ENCODE assay signal across 10 cellular contexts in the genomic region with DNA sequence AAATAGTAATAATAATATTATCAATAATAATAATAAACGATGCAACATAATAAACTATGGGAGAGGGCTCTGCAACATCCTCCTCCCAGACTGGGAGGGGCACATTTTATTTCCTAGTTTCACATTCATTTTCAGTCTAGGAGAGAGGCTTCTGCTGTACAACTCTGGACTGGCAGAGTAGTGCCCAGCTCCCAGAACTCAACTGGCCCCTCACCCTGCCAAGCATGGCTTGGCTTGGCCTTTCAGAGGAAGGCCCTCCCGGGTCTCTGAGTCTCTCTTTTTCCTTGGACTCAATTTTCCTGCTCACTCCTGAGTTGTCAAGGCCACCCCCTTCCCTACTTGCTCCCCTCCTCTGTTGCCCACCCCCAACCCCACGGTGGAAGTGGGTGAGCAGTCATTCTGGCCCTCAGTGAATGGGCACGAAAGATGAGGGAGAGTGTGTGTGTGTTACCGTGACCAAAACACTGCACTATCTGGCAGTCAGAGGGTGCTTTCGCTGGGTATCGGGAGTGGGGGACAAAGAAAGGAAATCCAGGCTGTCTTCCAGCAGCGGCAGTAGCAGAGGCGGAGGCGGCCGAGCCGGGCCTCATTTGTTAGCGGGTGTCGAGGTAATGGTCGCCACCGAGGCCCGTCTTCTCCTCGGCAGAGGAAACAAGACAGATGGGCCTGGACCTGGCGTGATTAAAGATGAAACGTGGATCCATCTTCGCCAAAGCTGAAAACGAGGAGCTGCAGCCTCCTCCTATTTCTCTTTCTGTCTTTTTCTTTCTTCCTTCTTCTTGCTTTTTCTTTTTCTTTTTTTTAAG. TPM values are rescaled to one million over a fixed set of nuclear protein-coding genes. Genes with fewer than 3 reads are reported as not detected.
DNase-seq lines count a peak whose midpoint lies in the region; ATAC-seq and TF ChIP-seq lines count a peak whose summit lies in the region.
"Had no signal": no experiment of that assay in that cellular context is flagged by ENCODE, and none has a peak within 500 bp of the region (broad histone marks: within the 10 kb centered on the region; RNA-seq: fewer than 3 reads in every experiment).

No MANE protein-coding gene starts in this region.

- peak overlapping the region; percentile 57 for H3K4me3 ChIP-seq in A673 (ENCODE audit: low read depth, low read length, poor library complexity, severe bottlenecking)
- H3K4me3 ChIP-seq in HEK293 (ENCODE audit: low read depth, low read length) = no peak overlapping the region
- H3K4me3 ChIP-seq in brain microvascular endothelial cell (ENCODE audit: low read depth, low read length) = peak overlapping the region; percentile 35
- H3K4me3 ChIP-seq in muscle layer of colon (ENCODE audit: low read depth in 1 of 2, low read length in 2 of 2) = peak overlapping the region; percentile 30 to 73

- ATAC-seq in activated T-helper 17 cell treated with anti-CD3 and anti-CD28 coated beads, Interleukin-2, amount 50 U/mL, for 72 hours (replicated peaks) = no peak
- ATAC-seq in HG03025 (IDR thresholded peaks at IDR 0.05; ENCODE audit: low FRiP score, unreplicated experiment) = no peak

- H3K4me1 Mint-ChIP-seq in activated T-helper 17 cell treated with anti-CD3 and anti-CD28 coated beads, Interleukin-2, amount 50 U/mL, for 72 hours = peaks cover 9% of the 10 kb centered on the region

- peak overlapping the region; percentile 79 for H3K9ac ChIP-seq in muscle layer of colon (ENCODE audit: low read length)

- no peaks in the 10 kb centered on the region for H3K9me3 Mint-ChIP-seq in activated T-helper 17 cell treated with anti-CD3 and anti-CD28 coated beads, Interleukin-2, amount 50 U/mL, for 72 hours

- H3K27ac ChIP-seq in A673 (ENCODE audit: low read depth, low read length, poor library complexity, severe bottlenecking) = peak overlapping the region; percentile 49
- peak overlapping the region; percentile 93 for H3K27ac ChIP-seq in HEK293 (ENCODE audit: extremely low read depth, low read depth, low read length)
- no peak overlapping the region for H3K27ac ChIP-seq in brain microvascular endothelial cell
- H3K27ac ChIP-seq in muscle layer of colon (ENCODE audit: low read depth, low read length) = peak overlapping the region; percentile 91

- H3K27me3 ChIP-seq in A673 (replicated peaks; ENCODE audit: insufficient read depth, low read depth, low read length, poor library complexity) (no peaks in the 10 kb centered on the region), brain microvascular endothelial cell (replicated peaks) (peaks cover 92% of the 10 kb centered on the region), muscle layer of colon (ENCODE audit: control insufficient read depth in 1 of 2, insufficient read depth in 2 of 2, low read length in 2 of 2) (no peaks in the 10 kb centered on the region)

- TF ChIP-seq CTCF in A673 (conservative IDR thresholded peaks at IDR 0.05; ENCODE audit: low read depth, low read length) = no peak
- no peak for TF ChIP-seq CTCF in HEK293 (tag by site-specific recombination; IDR thresholded peaks at IDR 0.05)
- no peak for TF ChIP-seq CTCF in brain microvascular endothelial cell (IDR thresholded peaks at IDR 0.05; ENCODE audit: low read depth, low read length, missing control alignments)

- H3K36me3 ChIP-seq in A673 (ENCODE audit: insufficient read depth, low read length, poor library complexity, severe bottlenecking) (no peaks in the 10 kb centered on the region), HEK293 (ENCODE audit: control insufficient read depth in 2 of 2, insufficient read depth in 1 of 2, low read length in 2 of 2) (peaks cover 0 to 26% of the 10 kb centered on the region in 2 experiments; a peak in 2 of 3 replicates), brain microvascular endothelial cell (replicated peaks) (no peaks in the 10 kb centered on the region), muscle layer of colon (ENCODE audit: insufficient read depth, low read length) (peaks cover 8% of the 10 kb centered on the region)

- CTCF ChIA-PET in A673 (lab: Charles Lee) = no interaction called here
- CTCF ChIA-PET in HEK293 (lab: Yijun Ruan, JAX) = interaction anchor here (0.6 kb wide), 2 partner anchors 177 to 1629 kb away, joined by 3 to 4 read pairs; no protein-coding TSS in a partner anchor

- peaks cover 19% of the 10 kb centered on the region for H3K27me3 Mint-ChIP-seq in activated T-helper 17 cell treated with anti-CD3 and anti-CD28 coated beads, Interleukin-2, amount 50 U/mL, for 72 hours

- in situ Hi-C loops in brain microvascular endothelial cell (cut with HindIII; ENCODE audit: low pct_ligation_motif_present, low sequenced_read_pairs) = no loop called here

- H3K9me3 ChIP-seq in A673 (ENCODE audit: low read depth, low read length, poor library complexity, severe bottlenecking) (no peaks in the 10 kb centered on the region), HEK293 (ENCODE audit: control insufficient read depth, insufficient read depth, low read depth, low read length) (no peaks in the 10 kb centered on the region), muscle layer of colon (ENCODE audit: low read length) (no peaks in the 10 kb centered on the region)

- H3K27ac Mint-ChIP-seq in activated T-helper 17 cell treated with anti-CD3 and anti-CD28 coated beads, Interleukin-2, amount 50 U/mL, for 72 hours = no peak overlapping the region

- H3K4me3 Mint-ChIP-seq in activated T-helper 17 cell treated with anti-CD3 and anti-CD28 coated beads, Interleukin-2, amount 50 U/mL, for 72 hours = no peak overlapping the region

- DNase-seq in A673 (ENCODE audit: low spot score) = no peak
- no peak for DNase-seq in brain microvascular endothelial cell
- DNase-seq in NCI-H1417 treated with DMSO at 0.1 percent for 48 hours (lab: John Stamatoyannopoulos, UW) = no peak
- DNase-seq in NCI-H128 (lab: John Stamatoyannopoulos, UW; ENCODE audit: unreplicated experiment) = no peak
- DNase-seq: activated CD4-positive, CD25-positive, alpha-beta regulatory T cell treated with anti-CD3 and anti-CD28 coated beads, Interleukin-2, amount 50 U/mL, for 72 hours; stimulated activated naive CD4-positive, alpha-beta T cell treated with Interleukin-2 at 50 U/mL for 16 hours had no signal

- TSS peak; percentile 54 for BruUV-seq in A673 (replicated peaks; lab: Mats Ljungman, UMichigan)

- H3K36me3 Mint-ChIP-seq in activated T-helper 17 cell treated with anti-CD3 and anti-CD28 coated beads, Interleukin-2, amount 50 U/mL, for 72 hours (ENCODE audit: low read depth) = no peaks in the 10 kb centered on the region

- POLR2A ChIA-PET in A673 (lab: Charles Lee; ENCODE audit: low non-redundant PET) (no interaction called here), HEK293 (lab: Yijun Ruan, JAX) (interaction anchor here (1.1 to 4.1 kb wide), 4 partner anchors 12 to 32 kb away, joined by 3 to 26 read pairs (median 10); no protein-coding TSS in a partner anchor)

- H3K4me1 ChIP-seq in A673 (ENCODE audit: insufficient read depth, low read length, poor library complexity, severe bottlenecking) (peaks cover 40% of the 10 kb centered on the region), HEK293 (ENCODE audit: control insufficient read depth, insufficient read depth, low read length) (peaks cover 82% of the 10 kb centered on the region), muscle layer of colon (ENCODE audit: insufficient read depth, low read length) (peaks cover 63% of the 10 kb centered on the region)

- intact Hi-C loops in A673 (cut with micrococcal nuclease; ENCODE audit: unreplicated experiment) = loop anchor here (2.0 kb wide), 1 partner anchor 33 kb away; no protein-coding TSS in a partner anchor

TF ChIP-seq in HEK293, 187 proteins besides CTCF, POLR2A, EP300 and RAD21 (continues in another document):
- TF ChIP-seq ZNF211 (tag by site-specific recombination; IDR thresholded peaks at IDR 0.05; ENCODE audit: low read depth) (no peak), SETDB1 (IDR thresholded peaks at IDR 0.05; ENCODE audit: insufficient read length, low read length) (no peak), ZFHX2 (tag by site-specific recombination; conservative IDR thresholded peaks at IDR 0.05) (0 out of 2 replicates have a peak, but pooled peaks have one; percentile 29), OSR2 (tag by site-specific recombination; IDR thresholded peaks at IDR 0.05) (peak; percentile 55; the same call in 1 of the 2 replicates), PRDM1 (tag by site-specific recombination; IDR thresholded peaks at IDR 0.05) (peak; percentile 70; the same call in 1 of the 2 replicates), HOXC10 (CRISPR knock-in tag; IDR thresholded peaks at IDR 0.05) (no peak), GLI2 (tag by site-specific recombination; IDR thresholded peaks at IDR 0.05; ENCODE audit: borderline replicate concordance, low read depth) (no peak), KLF7 (tag by site-specific recombination; IDR thresholded peaks at IDR 0.05; ENCODE audit: borderline replicate concordance) (no peak)
- TF ChIP-seq, protein P1, sequence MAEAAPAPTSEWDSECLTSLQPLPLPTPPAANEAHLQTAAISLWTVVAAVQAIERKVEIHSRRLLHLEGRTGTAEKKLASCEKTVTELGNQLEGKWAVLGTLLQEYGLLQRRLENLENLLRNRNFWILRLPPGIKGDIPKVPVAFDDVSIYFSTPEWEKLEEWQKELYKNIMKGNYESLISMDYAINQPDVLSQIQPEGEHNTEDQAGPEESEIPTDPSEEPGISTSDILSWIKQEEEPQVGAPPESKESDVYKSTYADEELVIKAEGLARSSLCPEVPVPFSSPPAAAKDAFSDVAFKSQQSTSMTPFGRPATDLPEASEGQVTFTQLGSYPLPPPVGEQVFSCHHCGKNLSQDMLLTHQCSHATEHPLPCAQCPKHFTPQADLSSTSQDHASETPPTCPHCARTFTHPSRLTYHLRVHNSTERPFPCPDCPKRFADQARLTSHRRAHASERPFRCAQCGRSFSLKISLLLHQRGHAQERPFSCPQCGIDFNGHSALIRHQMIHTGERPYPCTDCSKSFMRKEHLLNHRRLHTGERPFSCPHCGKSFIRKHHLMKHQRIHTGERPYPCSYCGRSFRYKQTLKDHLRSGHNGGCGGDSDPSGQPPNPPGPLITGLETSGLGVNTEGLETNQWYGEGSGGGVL (tag by site-specific recombination; IDR thresholded peaks at IDR 0.05) = no peak

RNA-seq across cellular contexts. Expression of a gene that starts 2.3 kb away (rescaled TPM):
- total RNA-seq in A673 (2021) = 9.7 and 11.9 TPM in 2 replicates
- 1 to 10 TPM; 2.6 to 2.8 TPM for total RNA-seq in activated T-helper 17 cell treated with anti-CD3 and anti-CD28 coated beads, Interleukin-2, amount 50 U/mL, for 72 hours

RNA-seq across cellular contexts. Expression of a gene that starts 14.2 kb away (rescaled TPM):
- 40.7 and 46.1 TPM in 2 replicates for total RNA-seq in A673 (2021)
- 1 to 10 TPM; 3.1 to 5.4 TPM for total RNA-seq in activated T-helper 17 cell treated with anti-CD3 and anti-CD28 coated beads, Interleukin-2, amount 50 U/mL, for 72 hours

RNA-seq across cellular contexts. Expression of a gene that starts 17.7 kb away (rescaled TPM):
- total RNA-seq in A673 (2021) = 5.9 and 6.4 TPM in 2 replicates
- total RNA-seq in activated T-helper 17 cell treated with anti-CD3 and anti-CD28 coated beads, Interleukin-2, amount 50 U/mL, for 72 hours = not detected

RNA-seq across cellular contexts. Expression of a gene that starts 28.9 kb away (rescaled TPM):
- total RNA-seq in A673 (2021) = 19.8 and 27.6 TPM in 2 replicates
- under 1 TPM; 0.37 to 0.39 TPM for total RNA-seq in activated T-helper 17 cell treated with anti-CD3 and anti-CD28 coated beads, Interleukin-2, amount 50 U/mL, for 72 hours

RNA-seq across cellular contexts. Expression of a gene that starts 31.0 kb away (rescaled TPM):
- 34.5 and 37.8 TPM in 2 replicates for total RNA-seq in A673 (2021)
- 10 to 100 TPM in 1 of 2 donors, 1 to 10 TPM in 1; 2.0 to 15.3 TPM for total RNA-seq in activated T-helper 17 cell treated with anti-CD3 and anti-CD28 coated beads, Interleukin-2, amount 50 U/mL, for 72 hours
